ENCODE assay signal across 27 cellular contexts in genomic region chr20:24867556-24867955, GRCh38.
"Had no signal": no experiment of that assay in that cellular context is flagged by ENCODE, and none has a peak within 500 bp of the region (broad histone marks: within the 10 kb centered on the region; RNA-seq: fewer than 3 reads in every experiment).

No MANE protein-coding gene starts in this region.

- H3K36me3 ChIP-seq: stomach, suprapubic skin, thoracic aorta, thyroid gland, tibial artery, tibial nerve, transverse colon, upper lobe of left lung, uterus, vagina had no signal

- H3K27me3 Mint-ChIP-seq: stimulated activated naive CD8-positive, alpha-beta T cell treated with anti-CD3 and anti-CD28 coated beads, Interleukin-15, Interleukin-2, amounts not matched to agents 100 ng/mL and 50 ng/mL, for 24 hours had no signal

- ATAC-seq: stimulated activated effector memory CD8-positive, alpha-beta T cell treated with anti-CD3 and anti-CD28 coated beads, Interleukin-12 subunit alpha, Interleukin-12 subunit beta, amount 100 ng/mL, for 72 hours; stimulated activated memory B cell treated with anti-CD40 and anti-IgM and Interleukin-4, amounts not matched to agents 10 μg/mL and 1 μg/mL and 100 μg/mL, for 72 hours; stimulated activated naive B cell treated with anti-CD40 and anti-IgM and Interleukin-4, amounts not matched to agents 10 μg/mL and 1 μg/mL and 100 μg/mL, for 72 hours had no signal

- H3K4me3 ChIP-seq: stomach, suprapubic skin, testis, thoracic aorta, thyroid gland, tibial artery, tibial nerve, transverse colon, upper lobe of left lung, uterus, vagina had no signal

- H3K4me3 Mint-ChIP-seq: stimulated activated effector memory CD8-positive, alpha-beta T cell treated with anti-CD3 and anti-CD28 coated beads, Interleukin-12 subunit alpha, Interleukin-12 subunit beta, amount 100 ng/mL, for 72 hours; stimulated activated memory B cell treated with anti-CD40 and anti-IgM and Interleukin-4, amounts not matched to agents 10 μg/mL and 1 μg/mL and 100 μg/mL, for 72 hours; stimulated activated naive B cell treated with anti-CD40 and anti-IgM and Interleukin-4, amounts not matched to agents 10 μg/mL and 1 μg/mL and 100 μg/mL, for 72 hours; stimulated activated naive CD8-positive, alpha-beta T cell treated with anti-CD3 and anti-CD28 coated beads, Interleukin-15, Interleukin-2, amounts not matched to agents 100 ng/mL and 50 ng/mL, for 24 hours; type B pancreatic cell had no signal

- DNase-seq: stimulated activated CD4-positive, alpha-beta T cell treated with anti-CD3 and anti-CD28 coated beads, Interleukin-1b, Interleukin-23, amount 100 ng/mL, for 48 hours; stimulated activated CD4-positive, alpha-beta T cell treated with anti-CD3 and anti-CD28 coated beads, Interleukin-2, amount 100 ng/mL, for 24 hours; stimulated activated CD4-positive, alpha-beta T cell treated with anti-CD3 and anti-CD28 coated beads, Interleukin-2, amount 100 ng/mL, for 48 hours; stimulated activated CD4-positive, alpha-beta T cell treated with anti-CD3 and anti-CD28 coated beads, Interleukin-4, amount 100 ng/mL, for 1 hour; stimulated activated CD4-positive, alpha-beta T cell treated with anti-CD3 and anti-CD28 coated beads, Interleukin-4, amount 100 ng/mL, for 24 hours; stimulated activated CD4-positive, alpha-beta T cell treated with anti-CD3 and anti-CD28 coated beads, Interleukin-4, amount 100 ng/mL, for 4 hours; stimulated activated CD8-positive, alpha-beta memory T cell treated with anti-CD3 and anti-CD28 coated beads, Interleukin-4, amount 100 ng/mL, for 48 hours; stimulated activated naive B cell treated with anti-CD40 and anti-IgM and Interleukin-4, amounts not matched to agents 10 μg/mL and 1 μg/mL and 100 μg/mL, for 72 hours; stimulated activated naive CD4-positive, alpha-beta T cell; stimulated activated naive CD4-positive, alpha-beta T cell treated with Interleukin-2 at 50 U/mL for 16 hours; stomach; substantia nigra; testis; thyroid gland; tibial artery; transverse colon; trophoblast cell; uterus had no signal

- H3K27ac ChIP-seq: stomach, suprapubic skin, testis, thoracic aorta, thyroid gland, tibial artery, tibial nerve, transverse colon, upper lobe of left lung, uterus, vagina had no signal

- H3K4me1 Mint-ChIP-seq: stimulated activated effector memory CD8-positive, alpha-beta T cell treated with anti-CD3 and anti-CD28 coated beads, Interleukin-12 subunit alpha, Interleukin-12 subunit beta, amount 100 ng/mL, for 72 hours; stimulated activated memory B cell treated with anti-CD40 and anti-IgM and Interleukin-4, amounts not matched to agents 10 μg/mL and 1 μg/mL and 100 μg/mL, for 72 hours had no signal

- H3K4me1 ChIP-seq: stomach, suprapubic skin, tibial artery, tibial nerve, transverse colon, upper lobe of left lung, uterus, vagina had no signal

- H3K27me3 ChIP-seq: testis, thyroid gland, tibial artery, tibial nerve, transverse colon, upper lobe of left lung, uterus, vagina had no signal

- H3K9me3 ChIP-seq: suprapubic skin, testis, thyroid gland, uterus, vagina had no signal

- H3K27ac Mint-ChIP-seq: stimulated activated effector memory CD8-positive, alpha-beta T cell treated with anti-CD3 and anti-CD28 coated beads, Interleukin-12 subunit alpha, Interleukin-12 subunit beta, amount 100 ng/mL, for 72 hours; stimulated activated memory B cell treated with anti-CD40 and anti-IgM and Interleukin-4, amounts not matched to agents 10 μg/mL and 1 μg/mL and 100 μg/mL, for 72 hours; stimulated activated naive B cell treated with anti-CD40 and anti-IgM and Interleukin-4, amounts not matched to agents 10 μg/mL and 1 μg/mL and 100 μg/mL, for 72 hours; stimulated activated naive CD8-positive, alpha-beta T cell treated with anti-CD3 and anti-CD28 coated beads, Interleukin-15, Interleukin-2, amounts not matched to agents 100 ng/mL and 50 ng/mL, for 24 hours; type B pancreatic cell had no signal
